15 cellular contexts compared by ENCODE assay signal in the genomic region with DNA sequence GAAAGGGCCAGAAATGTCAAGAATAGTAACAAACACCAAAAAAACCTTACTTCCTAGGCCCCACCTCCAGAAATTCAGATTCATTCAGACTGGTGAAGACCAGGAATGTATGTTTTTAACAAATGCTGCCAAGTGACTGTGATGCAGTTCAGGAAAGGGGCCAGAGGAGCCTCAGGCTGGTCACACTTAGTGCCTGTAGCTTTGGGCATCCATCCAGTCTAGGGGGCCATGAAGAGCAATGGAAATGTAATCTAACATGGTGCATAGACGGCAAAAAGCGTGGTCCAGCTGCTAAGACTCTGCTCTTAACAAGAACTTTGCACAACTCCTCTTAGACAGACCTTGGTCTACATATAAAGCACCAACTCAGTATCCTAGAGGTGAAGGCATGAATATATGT. TPM values are rescaled to one million over a fixed set of nuclear protein-coding genes. Genes with fewer than 3 reads are reported as not detected.
DNase-seq lines count a peak whose midpoint lies in the region; ATAC-seq and TF ChIP-seq lines count a peak whose summit lies in the region.
"Had no signal": no experiment of that assay in that cellular context is flagged by ENCODE, and none has a peak within 500 bp of the region (broad histone marks: within the 10 kb centered on the region; RNA-seq: fewer than 3 reads in every experiment).

No MANE protein-coding gene starts in this region.

- H3K4me3 ChIP-seq in HUES6 (ENCODE audit: low read depth, low read length) (peak overlapping the region; percentile 26; the same call in 1 of the 2 replicates), ectodermal cell (ENCODE audit: insufficient read depth, low read depth, low read length) (peak overlapping the region; percentile 19), iPS-18a (ENCODE audit: low read length) (peak overlapping the region; percentile 44), thoracic aorta (peak overlapping the region; percentile 90)
- H3K4me3 ChIP-seq: GM12878 had no signal

- H3K4me1 ChIP-seq in HUES6 (ENCODE audit: control insufficient read depth, insufficient read depth, low read length) (peaks cover 36% of the 10 kb centered on the region), ectodermal cell (ENCODE audit: control insufficient read depth, insufficient read depth, low read length) (peaks cover 25% of the 10 kb centered on the region), iPS-18a (ENCODE audit: control insufficient read depth, low read depth, low read length) (peaks cover 46% of the 10 kb centered on the region), thoracic aorta (ENCODE audit: control insufficient read depth in 1 of 2, low read depth in 2 of 2) (peaks cover 14 to 69% of the 10 kb centered on the region in 2 donors)

- 57 to 58% methylated on average over 2 of the region's 2 CpGs for WGBS in ectodermal cell, 2 experiments

- H3K27ac ChIP-seq in HUES6 (ENCODE audit: low read depth, low read length) (no peak overlapping the region), ectodermal cell (ENCODE audit: insufficient read depth, low read depth, low read length, poor library complexity, severe bottlenecking) (no peak overlapping the region), iPS-18a (ENCODE audit: low read length) (no peak overlapping the region), thoracic aorta (peak overlapping the region; percentile 39 to 99)
- H3K27ac ChIP-seq: foreskin keratinocyte had no signal

- H3K9me3 ChIP-seq in HUES6 (ENCODE audit: control insufficient read depth, insufficient read depth, low read depth, low read length): no peaks in the 10 kb centered on the region
- no peaks in the 10 kb centered on the region for H3K9me3 ChIP-seq in ectodermal cell (ENCODE audit: control insufficient read depth, low read length)
- H3K9me3 ChIP-seq in iPS-18a (ENCODE audit: control insufficient read depth, low read depth, low read length): no peaks in the 10 kb centered on the region
- H3K9me3 ChIP-seq in thoracic aorta: no peaks in the 10 kb centered on the region

- in situ Hi-C loops in G401 (cut with HindIII; ENCODE audit: low sequenced_read_pairs): loop anchor here (25.0 kb wide), 1 partner anchor 370 kb away; no protein-coding TSS in a partner anchor

- TF ChIP-seq CTCF in thoracic aorta (IDR thresholded peaks at IDR 0.05): no peak

- H3K27me3 ChIP-seq in HUES6 (ENCODE audit: control insufficient read depth, insufficient read depth, low read length): no peaks in the 10 kb centered on the region
- no peaks in the 10 kb centered on the region for H3K27me3 ChIP-seq in ectodermal cell (ENCODE audit: control insufficient read depth, insufficient read depth, low read length, poor library complexity, severe bottlenecking)
- H3K27me3 ChIP-seq in iPS-18a (ENCODE audit: control insufficient read depth, insufficient read depth, low read length): no peaks in the 10 kb centered on the region
- no peaks in the 10 kb centered on the region for H3K27me3 ChIP-seq in thoracic aorta (replicated peaks; ENCODE audit: insufficient read depth)
- H3K27me3 ChIP-seq: foreskin keratinocyte had no signal

- H3K36me3 ChIP-seq in HUES6 (ENCODE audit: control insufficient read depth, insufficient read depth, low read length): peaks cover 70% of the 10 kb centered on the region
- H3K36me3 ChIP-seq in ectodermal cell (ENCODE audit: control insufficient read depth, insufficient read depth, low read length): peaks cover 29% of the 10 kb centered on the region
- H3K36me3 ChIP-seq in iPS-18a (ENCODE audit: control insufficient read depth, low read depth, low read length): peaks cover 64% of the 10 kb centered on the region
- peaks cover 15% of the 10 kb centered on the region for H3K36me3 ChIP-seq in thoracic aorta

- DNase-seq in thoracic aorta (ENCODE audit: low spot score) (no peak), mucosa of gallbladder (ENCODE audit: low spot score) (no peak), HPDE6-E6E7 (ENCODE audit: extremely low spot score) (no peak), G401 (ENCODE audit: low spot score) (no peak)
- DNase-seq: foreskin keratinocyte; NCI-H1092; NCI-H446; stimulated activated CD4-positive, alpha-beta T cell treated with anti-CD3 and anti-CD28 coated beads, Interleukin-2, amount 100 ng/mL, for 48 hours had no signal

- ATAC-seq in thoracic aorta (ENCODE audit: insufficient number of reproducible peaks, low FRiP score, low read depth): no peak
- ATAC-seq: activated CD4-positive, CD25-positive, alpha-beta regulatory T cell treated with anti-CD3 and anti-CD28 coated beads, Interleukin-2, amount 50 U/mL, for 24 hours; foreskin keratinocyte; GM12878 had no signal

- H3K9ac ChIP-seq in HUES6 (ENCODE audit: low read length) (no peak overlapping the region), iPS-18a (ENCODE audit: low read length) (no peak overlapping the region)

RNA-seq across cellular contexts. Expression of gene GJA1, which starts 7.1 kb away (rescaled TPM):
- polyA plus RNA-seq in ectodermal cell (2013, experiment 1 of 4): 615 TPM
- polyA plus RNA-seq in ectodermal cell (2013, experiment 2 of 4): 691 TPM
- 486 TPM for polyA plus RNA-seq in ectodermal cell (2013, experiment 3 of 4)
- 533 TPM for polyA plus RNA-seq in ectodermal cell (2013, experiment 4 of 4)
- 100 to 1,000 TPM; 199 to 281 TPM for total RNA-seq in thoracic aorta
- 109 TPM for total RNA-seq in mucosa of gallbladder
- 316 and 402 TPM in 2 replicates for total RNA-seq in G401 (2014; rRNA removed; shearing (Covaris generic))
- total RNA-seq: T-helper 1 cell treated with Interleukin-12 subunit alpha and Interleukin-12 subunit beta and Interleukin-4 antibody, amounts not matched to agents 30 ng/mL and 1 ng/mL, for 36 hours had no signal
- polyA plus RNA-seq: CD14-positive monocyte had no signal

Comparison
In these comparisons a context has a peak if more than half of its experiments do, and no peak if none do; other contexts are left out.
1. H3K27ac ChIP-seq: peak in thoracic aorta (2 of 2); none in HUES6 (single experiment), ectodermal cell (single experiment) and iPS-18a (single experiment).
2. H3K4me3 ChIP-seq: peak in every context shown above with its lines; median percentile 90 in thoracic aorta; 44 in iPS-18a; 26 in HUES6; 19 in ectodermal cell.